In the genomic region with DNA sequence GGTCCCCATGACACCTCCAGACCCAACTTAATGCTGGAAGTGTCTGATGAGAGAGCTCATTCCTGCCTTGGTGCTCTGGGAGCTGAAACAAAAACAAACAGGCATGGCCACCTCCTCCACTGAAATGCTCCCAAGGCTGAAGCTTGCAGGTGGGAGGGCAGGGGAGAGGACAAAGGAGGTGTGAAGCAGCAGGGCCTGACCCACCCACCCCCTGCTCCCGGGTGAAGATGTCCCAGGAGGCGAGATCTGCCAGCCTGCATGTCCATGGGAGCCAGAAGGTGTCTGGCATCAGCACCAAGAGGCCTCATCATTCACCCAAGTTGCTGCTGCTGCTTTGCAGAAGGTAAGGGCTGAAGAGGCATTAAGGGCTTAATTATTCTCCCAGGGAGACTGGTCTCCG, we compare ENCODE assay signal across 1 cellular context.
TF ChIP-seq lines count a peak whose summit lies in the region.

No MANE protein-coding gene starts in this region.

TF ChIP-seq in H1, 55 proteins besides CTCF, POLR2A, EP300 and RAD21:
- TF ChIP-seq CHD1 (IDR thresholded peaks at IDR 0.05; ENCODE audit: low read depth, low read length) (no peak), FOSL1 (IDR thresholded peaks at IDR 0.05; ENCODE audit: insufficient read depth, low read depth, low read length) (no peak), RFX5 (IDR thresholded peaks at IDR 0.05; ENCODE audit: borderline replicate concordance, low read depth, low read length) (no peak), CEBPB (IDR thresholded peaks at IDR 0.05; ENCODE audit: low read depth, low read length) (no peak), TBP (IDR thresholded peaks at IDR 0.05; ENCODE audit: low read depth, low read length) (no peak), CREB1 (IDR thresholded peaks at IDR 0.05) (no peak), TEAD4 (IDR thresholded peaks at IDR 0.05; ENCODE audit: low read depth, low read length) (no peak)
